Comparison of ENCODE assay signal across 15 cellular contexts in genomic region chr2:60839126-60839813, GRCh38. TPM values are rescaled to one million over a fixed set of nuclear protein-coding genes. Genes with fewer than 3 reads are reported as not detected.
A peak's percentile ranks its signal among the peaks of the same experiment; 100 is the strongest.
DNase-seq lines count a peak whose midpoint lies in the region; ATAC-seq, FAIRE-seq and TF ChIP-seq lines count a peak whose summit lies in the region.
"Had no signal": no experiment of that assay in that cellular context is flagged by ENCODE, and none has a peak within 500 bp of the region (broad histone marks: within the 10 kb centered on the region; RNA-seq: fewer than 3 reads in every experiment).

No MANE protein-coding gene starts in this region.

- H3K79me2 ChIP-seq in GM12878 (ENCODE audit: control insufficient read depth, insufficient read depth, low read length), result no peaks in the 10 kb centered on the region

- H3K4me1 Mint-ChIP-seq in CD4-positive, alpha-beta T cell (ENCODE audit: low read depth), result peaks cover 11% of the 10 kb centered on the region

- under 1% methylated on average over 9 of the region's 9 CpGs for WGBS in GM12878 (ENCODE audit: insufficient coverage, insufficient replicate concordance, low lambda C conversion rate, missing lambda C conversion rate)

- RAD21 ChIA-PET in GM12878 (lab: Charles Lee; ENCODE audit: unreplicated experiment), result interaction anchor here (0.7 to 5.5 kb wide), 18 partner anchors 9 to 178 kb away, joined by 3 to 78 read pairs (median 4); partner anchors contain the start of genes PEX13, PUS10 and REL

- CTCF ChIA-PET in GM12878 (lab: Yijun Ruan, JAX), result interaction anchor here (0.8 to 3.0 kb wide), 22 partner anchors 10 to 159 kb away, joined by 3 to 16 read pairs (median 3); no protein-coding TSS in a partner anchor
- CTCF ChIA-PET in CD4-positive, alpha-beta T cell (lab: Charles Lee), result interaction anchor here (1.4 kb wide), 1 partner anchor 23 kb away, joined by 3 read pairs; no protein-coding TSS in a partner anchor

- BruUV-seq in GM12878 (replicated peaks; lab: Mats Ljungman, UMichigan), result TSS peak; percentile 83

- H3K4me1 ChIP-seq in GM12878 (ENCODE audit: control insufficient read depth, insufficient read depth, low read length) (peaks cover 99% of the 10 kb centered on the region), uterus (no peaks in the 10 kb centered on the region)

- no peak for TF ChIP-seq EP300 in GM12878 (IDR thresholded peaks at IDR 0.05; ENCODE audit: borderline replicate concordance in 1 of 2, control insufficient read depth in 1 of 2, low read depth in 2 of 2, low read length in 2 of 2)

- TF ChIP-seq POLR2A in GM12878 (IDR thresholded peaks at IDR 0.05; ENCODE audit: low read depth, low read length) (0 out of 2 replicates have a peak, but pooled peaks have one; percentile 32), uterus (IDR thresholded peaks at IDR 0.05) (no peak)

- H3K36me3 ChIP-seq in GM12878 (ENCODE audit: control insufficient read depth in 2 of 2, insufficient read depth in 2 of 2, low read length in 1 of 2) (no peaks in the 10 kb centered on the region), uterus (no peaks in the 10 kb centered on the region)
- H3K36me3 ChIP-seq: cardiac muscle cell had no signal

- peak overlapping the region; percentile 66 for H3K9ac ChIP-seq in GM12878 (ENCODE audit: control insufficient read depth, insufficient read depth, low read length)

- H3K27me3 ChIP-seq in GM12878 (replicated peaks in 1 of 2; ENCODE audit: control insufficient read depth in 2 of 2, insufficient read depth in 2 of 2, low read length in 1 of 2) (no peaks in the 10 kb centered on the region), uterus (no peaks in the 10 kb centered on the region)
- no peaks in the 10 kb centered on the region for H3K27me3 ChIP-seq in CD4-positive, alpha-beta T cell (ENCODE audit: control insufficient read depth, insufficient read depth, low read length)
- H3K27me3 ChIP-seq: testis had no signal

- H3K4me3 Mint-ChIP-seq in CD4-positive, alpha-beta T cell, result no peak overlapping the region
- H3K4me3 Mint-ChIP-seq: mesothelial cell of epicardium had no signal

- peak overlapping the region; percentile 79 for H3K4me2 ChIP-seq in GM12878 (ENCODE audit: control insufficient read depth, insufficient read depth)

- no peak overlapping the region for H3K27ac Mint-ChIP-seq in CD4-positive, alpha-beta T cell
- H3K27ac Mint-ChIP-seq: mesothelial cell of epicardium had no signal

- H2AFZ ChIP-seq in GM12878 (ENCODE audit: control insufficient read depth, low read depth, low read length), result peak overlapping the region; percentile 29; the same call in 1 of the 2 replicates

- H3K9me3 Mint-ChIP-seq in CD4-positive, alpha-beta T cell, result no peaks in the 10 kb centered on the region
- H3K9me3 Mint-ChIP-seq: mesothelial cell of epicardium had no signal

- FAIRE-seq in GM12878 (lab: Jason Lieb, UNC), result no peak

- in situ Hi-C loops in GM12878 (cut with MboI), result no loop called here

- H4K20me1 ChIP-seq in GM12878 (ENCODE audit: control insufficient read depth, insufficient read depth), result no peaks in the 10 kb centered on the region

- intact Hi-C loops in GM12878 (cut with micrococcal nuclease; ENCODE audit: unreplicated experiment), result loop anchor here (1.0 to 2.0 kb wide), 2 partner anchors 42 to 44 kb away; no protein-coding TSS in a partner anchor
- intact Hi-C loops in uterus (cut with DNase I; ENCODE audit: low total_unique reads), result no loop called here
- intact Hi-C loops in CD4-positive, alpha-beta T cell (cut with DNase I, micrococcal nuclease), result no loop called here

- TF ChIP-seq CTCF in GM12878 (IDR thresholded peaks at IDR 0.05 in 2 of 3, conservative IDR thresholded peaks at IDR 0.05 in 1 of 3; ENCODE audit: control insufficient read depth in 2 of 3, extremely low read depth in 1 of 3, insufficient read depth in 1 of 3, low read depth in 3 of 3, low read length in 3 of 3) (peak; percentile 32 to 44 (median 33); a peak in 5 of 6 replicates), uterus (IDR thresholded peaks at IDR 0.05) (no peak)
- no peak for TF ChIP-seq CTCF in CD4-positive, alpha-beta T cell (IDR thresholded peaks at IDR 0.05)

- peak; percentile 86 for DNase-seq in GM12878 (ENCODE audit: low read depth, low spot score)
- DNase-seq in uterus, result no peak
- DNase-seq in CD4-positive, alpha-beta T cell, result no peak
- no peak for DNase-seq in HuH-7.5 (ENCODE audit: low spot score)
- no peak for DNase-seq in GDM1 (lab: John Stamatoyannopoulos, UW)
- DNase-seq: activated CD8-positive, alpha-beta memory T cell treated with anti-CD3 and anti-CD28 coated beads, Interleukin-2, amount 50 U/mL, for 4 hours; testis had no signal

- H3K4me3 ChIP-seq in GM12878, result no peak overlapping the region; the same call in 1 of the 2 replicates
- no peak overlapping the region for H3K4me3 ChIP-seq in uterus
- H3K4me3 ChIP-seq: cardiac muscle cell, SK-N-MC, testis had no signal

- H3K27me3 Mint-ChIP-seq in CD4-positive, alpha-beta T cell, result no peaks in the 10 kb centered on the region

- H3K9me3 ChIP-seq in GM12878 (replicated peaks; ENCODE audit: control insufficient read depth, insufficient read depth, low read length) (no peaks in the 10 kb centered on the region), uterus (no peaks in the 10 kb centered on the region)
- no peaks in the 10 kb centered on the region for H3K9me3 ChIP-seq in CD4-positive, alpha-beta T cell (ENCODE audit: control insufficient read depth, low read length)
- H3K9me3 ChIP-seq: testis had no signal

- SMC1A ChIA-PET in GM12878 (lab: Charles Lee; ENCODE audit: uncharacterized antibody, unreplicated experiment), result interaction anchor here (0.6 to 6.7 kb wide), 38 partner anchors 9 to 339 kb away, joined by 3 to 112 read pairs (median 4); partner anchors contain the start of gene REL

- ATAC-seq in GM18498 (IDR thresholded peaks at IDR 0.05; ENCODE audit: unreplicated experiment) (peak; percentile 48), GM21390 (IDR thresholded peaks at IDR 0.05; ENCODE audit: unreplicated experiment) (peak; percentile 44), HG03095 (IDR thresholded peaks at IDR 0.05; ENCODE audit: unreplicated experiment) (peak; percentile 42), GM12878 (peak; percentile 77)
- no peak for ATAC-seq in CD4-positive, alpha-beta T cell (ENCODE audit: poor library complexity)
- ATAC-seq: HCT116 had no signal

- no peaks in the 10 kb centered on the region for H3K36me3 Mint-ChIP-seq in CD4-positive, alpha-beta T cell (ENCODE audit: low read depth)
- H3K36me3 Mint-ChIP-seq: mesothelial cell of epicardium had no signal

- POLR2A ChIA-PET in GM12878 (lab: Charles Lee), result interaction anchor here (0.6 to 4.3 kb wide), 13 partner anchors 17 to 304 kb away, joined by 3 to 38 read pairs (median 3); partner anchors contain the start of gene REL
- POLR2A ChIA-PET in CD4-positive, alpha-beta T cell (lab: Charles Lee), result interaction anchor here (0.8 to 1.4 kb wide), 2 partner anchors 11 to 42 kb away, joined by 3 read pairs; partner anchors contain the start of gene REL

- H3K27ac ChIP-seq in GM12878 (ENCODE audit: control insufficient read depth, insufficient read depth) (peak overlapping the region; percentile 92), uterus (no peak overlapping the region)
- no peak overlapping the region for H3K27ac ChIP-seq in CD4-positive, alpha-beta T cell (ENCODE audit: low read depth, low read length)
- H3K27ac ChIP-seq: C4-2B, cardiac muscle cell, SK-N-MC, testis had no signal

- TF ChIP-seq RAD21 in GM12878 (IDR thresholded peaks at IDR 0.05; ENCODE audit: insufficient read depth, low read depth, low read length), result peak; percentile 61

TF ChIP-seq in GM12878, 131 proteins besides CTCF, POLR2A, EP300 and RAD21 (continues in another document):
- peak; percentile 70; the same call in 1 of the 2 replicates for TF ChIP-seq FOXM1 (IDR thresholded peaks at IDR 0.05; ENCODE audit: low read depth, low read length)
- 0 out of 2 replicates have a peak, but pooled peaks have one; percentile 7 for TF ChIP-seq IKZF1 (conservative IDR thresholded peaks at IDR 0.05)
- TF ChIP-seq KDM1A (IDR thresholded peaks at IDR 0.05; ENCODE audit: borderline replicate concordance), result no peak
- TF ChIP-seq PML (IDR thresholded peaks at IDR 0.05; ENCODE audit: low read length), result peak; percentile 77
- peak; percentile 69 for TF ChIP-seq JUNB (IDR thresholded peaks at IDR 0.05)
- peak; percentile 42 for TF ChIP-seq NR2F1 (conservative IDR thresholded peaks at IDR 0.05)
- peak; percentile 47; the same call in 1 of the 2 replicates for TF ChIP-seq EED (IDR thresholded peaks at IDR 0.05; ENCODE audit: low read depth)
- peak; percentile 87 for TF ChIP-seq TCF7 (IDR thresholded peaks at IDR 0.05; ENCODE audit: borderline replicate concordance)

RNA-seq across cellular contexts. Expression of gene REL, which starts 42.1 kb away (rescaled TPM):
- 245 and 256 TPM in 2 replicates for total RNA-seq in GM12878 (2013; cell fraction: nucleolus; rRNA removed)
- 35.5 and 41.1 TPM in 2 replicates for total RNA-seq in GM12878 (2014; rRNA removed)
- total RNA-seq in GM12878 (2014; rRNA removed; fragmentation: Illumina TruSeq; extraction: Trizol), result 48.9 and 53.0 TPM in 2 replicates
- total RNA-seq in GM12878 (2021), result 49.3 and 52.4 TPM in 2 replicates
- polyA plus RNA-seq in GM12878 (2011; ENCODE audit: low read depth), result 13.0 TPM
- polyA plus RNA-seq in GM12878 (2011; rRNA removed), result 27.8 and 35.1 TPM in 2 replicates
- 14.0 and 18.0 TPM in 2 replicates for polyA plus RNA-seq in GM12878 (2011; cell fraction: cytosol; rRNA removed)
- polyA plus RNA-seq in GM12878 (2011; cell fraction: nucleus; rRNA removed), result 18.9 and 23.2 TPM in 2 replicates
- polyA plus RNA-seq in GM12878 (2012), result 11.0 and 15.9 TPM in 2 replicates
- 47.5 and 56.1 TPM in 2 replicates for polyA plus RNA-seq in GM12878 (2014; fragmentation: Illumina TruSeq; extraction: Trizol)
- polyA plus RNA-seq in GM12878 (2014; fragmentation: Nextera tagmentation; extraction: Ambion mirVana), result 10 to 100 TPM in 1 of 2 experiments, 1 to 10 TPM in 1; 6.3 to 17.7 TPM
- 20.2 and 25.4 TPM in 2 replicates for polyA plus RNA-seq in GM12878 (2014; rRNA removed)
- 10 to 100 TPM; 21.9 to 25.4 TPM for polyA plus RNA-seq in GM12878 (2016; fragmentation: Nextera tagmentation; extraction: Ambion mirVana)
- 53.4 and 82.2 TPM in 2 replicates for polyA minus RNA-seq in GM12878 (2011; rRNA and poly(A)+ RNA removed)
- 21.5 and 23.4 TPM in 2 replicates for polyA minus RNA-seq in GM12878 (2011; cell fraction: cytosol; rRNA and poly(A)+ RNA removed)
- 21.8 and 37.1 TPM in 2 replicates for polyA minus RNA-seq in GM12878 (2011; cell fraction: nucleus; rRNA and poly(A)+ RNA removed)
- total RNA-seq in uterus, result 10 to 100 TPM in 2 of 4 donors, 1 to 10 TPM in 2; 1.8 to 21.0 (median 12.2) TPM
- 10 to 100 TPM; 91.9 to 99.9 TPM for total RNA-seq in CD4-positive, alpha-beta T cell

Comparison
In these comparisons a context has a peak if more than half of its experiments do, and no peak if none do; other contexts are left out.
1. CTCF ChIP-seq: peak in GM12878 (3 of 3); none in uterus (0 of 4) and CD4-positive, alpha-beta T cell (single experiment).